In the genomic region with DNA sequence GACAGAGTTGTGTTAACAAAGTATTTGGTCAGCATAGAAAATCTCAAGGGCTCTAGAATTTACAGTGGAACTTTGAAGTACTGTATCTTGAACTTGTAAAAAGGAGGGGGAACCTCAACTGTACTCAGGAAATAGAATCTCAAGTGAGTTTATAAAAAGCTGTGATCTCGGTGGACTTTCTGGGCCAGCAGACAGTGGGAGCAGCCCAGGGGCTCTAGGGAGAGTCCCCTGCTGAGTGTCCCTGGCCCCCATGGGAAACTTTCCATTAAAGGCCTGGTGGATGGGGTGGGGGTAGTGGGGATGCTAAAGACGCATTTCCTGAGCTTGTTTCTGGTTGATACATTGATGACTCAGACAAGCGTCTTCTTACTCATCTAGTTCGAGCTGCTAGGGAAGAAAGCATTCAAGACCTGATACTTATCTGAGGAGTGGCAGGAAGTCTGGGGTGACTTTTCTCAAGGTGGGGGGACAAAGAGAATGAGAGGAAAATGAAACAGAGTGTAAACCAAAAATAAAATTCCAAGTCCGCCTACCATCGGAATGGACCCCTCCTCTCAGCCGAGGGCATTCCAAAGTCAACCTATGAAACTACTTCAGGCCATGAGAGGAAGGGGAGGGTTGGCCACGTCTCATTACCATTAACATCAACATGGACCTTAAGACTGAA, we compare ENCODE assay signal across 1 cellular context.
TF ChIP-seq lines count a peak whose summit lies in the region.

No MANE protein-coding gene starts in this region.

TF ChIP-seq in GM12878, 131 proteins besides CTCF, POLR2A, EP300 and RAD21 (continued from another document):
- TF ChIP-seq RAD51 (IDR thresholded peaks at IDR 0.05) (no peak; the same call in 1 of the 2 replicates), ZNF274 (IDR thresholded peaks at IDR 0.05; ENCODE audit: insufficient read depth, insufficient read length) (no peak), SREBF2 (IDR thresholded peaks at IDR 0.05; ENCODE audit: low read length) (peak; percentile 48; the same call in 1 of the 2 replicates), KLF5 (IDR thresholded peaks at IDR 0.05; ENCODE audit: partially characterized antibody) (no peak), CHD1 (IDR thresholded peaks at IDR 0.05; ENCODE audit: low read depth, low read length) (no peak), DPF2 (IDR thresholded peaks at IDR 0.05) (peak; percentile 89), SREBF1 (IDR thresholded peaks at IDR 0.05; ENCODE audit: low read length) (peak; percentile 80; the same call in 1 of the 2 replicates), POU2F2 (IDR thresholded peaks at IDR 0.05; ENCODE audit: borderline replicate concordance, low read depth, low read length) (peak; percentile 78; the same call in 1 of the 3 replicates), FOXM1 (IDR thresholded peaks at IDR 0.05; ENCODE audit: low read depth, low read length) (peak; percentile 98), MYB (IDR thresholded peaks at IDR 0.05; ENCODE audit: borderline replicate concordance, low read depth, low read length) (no peak), SIX5 (IDR thresholded peaks at IDR 0.05; ENCODE audit: low read depth, low read length, severe bottlenecking) (no peak), BHLHE40 (IDR thresholded peaks at IDR 0.05; ENCODE audit: borderline replicate concordance in 1 of 2, low read depth in 2 of 2, low read length in 1 of 2) (peak; percentile 52 to 61; a peak in 2 of 4 replicates)
- TF ChIP-seq, protein P1, sequence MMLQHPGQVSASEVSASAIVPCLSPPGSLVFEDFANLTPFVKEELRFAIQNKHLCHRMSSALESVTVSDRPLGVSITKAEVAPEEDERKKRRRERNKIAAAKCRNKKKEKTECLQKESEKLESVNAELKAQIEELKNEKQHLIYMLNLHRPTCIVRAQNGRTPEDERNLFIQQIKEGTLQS (IDR thresholded peaks at IDR 0.05; ENCODE audit: borderline replicate concordance, extremely low read depth, low read depth, low read length) = peak; percentile 43; the same call in 1 of the 2 replicates
- TF ChIP-seq, protein P2, sequence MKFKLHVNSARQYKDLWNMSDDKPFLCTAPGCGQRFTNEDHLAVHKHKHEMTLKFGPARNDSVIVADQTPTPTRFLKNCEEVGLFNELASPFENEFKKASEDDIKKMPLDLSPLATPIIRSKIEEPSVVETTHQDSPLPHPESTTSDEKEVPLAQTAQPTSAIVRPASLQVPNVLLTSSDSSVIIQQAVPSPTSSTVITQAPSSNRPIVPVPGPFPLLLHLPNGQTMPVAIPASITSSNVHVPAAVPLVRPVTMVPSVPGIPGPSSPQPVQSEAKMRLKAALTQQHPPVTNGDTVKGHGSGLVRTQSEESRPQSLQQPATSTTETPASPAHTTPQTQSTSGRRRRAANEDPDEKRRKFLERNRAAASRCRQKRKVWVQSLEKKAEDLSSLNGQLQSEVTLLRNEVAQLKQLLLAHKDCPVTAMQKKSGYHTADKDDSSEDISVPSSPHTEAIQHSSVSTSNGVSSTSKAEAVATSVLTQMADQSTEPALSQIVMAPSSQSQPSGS (IDR thresholded peaks at IDR 0.05; ENCODE audit: low read length) = peak; percentile 98
